22 cellular contexts compared by ENCODE assay signal in genomic region chr22:41568811-41569210, GRCh38. TPM values are rescaled to one million over a fixed set of nuclear protein-coding genes. Genes with fewer than 3 reads are reported as not detected.
DNase-seq lines count a peak whose midpoint lies in the region; ATAC-seq, FAIRE-seq and TF ChIP-seq lines count a peak whose summit lies in the region.
"Had no signal": no experiment of that assay in that cellular context is flagged by ENCODE, and none has a peak within 500 bp of the region (broad histone marks: within the 10 kb centered on the region; RNA-seq: fewer than 3 reads in every experiment).

No MANE protein-coding gene starts in this region.

- DNase-seq in NCI-H1092 treated with DMSO at 0.1 percent for 48 hours (lab: John Stamatoyannopoulos, UW) (peak; percentile 16), NCI-H1092 (lab: John Stamatoyannopoulos, UW) (no peak), NCI-H2227 (lab: John Stamatoyannopoulos, UW; ENCODE audit: unreplicated experiment) (peak; percentile 25), H1 (ENCODE audit: low read depth in 1 of 2, low spot score in 2 of 2) (no peak), retina (peak; percentile 71), AG08396 (ENCODE audit: low spot score) (no peak), MG63 (no peak)
- DNase-seq: activated CD4-positive, alpha-beta T cell treated with anti-CD3 and anti-CD28 coated beads, Interleukin-2, amount 10 ng/mL, durations not matched to agents 7 days and 5 days; activated naive CD8-positive, alpha-beta T cell treated with anti-CD3 and anti-CD28 coated beads for 36 hours; CD8-positive, alpha-beta memory T cell; GF-D8; KG1; NCI-H1694 treated with DMSO at 0.1 percent for 48 hours; NCI-H510A; WERI-Rb-1 had no signal

- no peak overlapping the region for H3K18ac ChIP-seq in H1 (ENCODE audit: extremely low read depth, low read length)

- no peak for FAIRE-seq in H1 (lab: Jason Lieb, UNC)
- FAIRE-seq: endometrium had no signal

- H3K36me3 ChIP-seq in H1 (ENCODE audit: control insufficient read depth in 2 of 4, insufficient read depth in 4 of 4, low read length in 3 of 4) (no peaks in the 10 kb centered on the region), MG63 (no peaks in the 10 kb centered on the region)
- H3K36me3 ChIP-seq: breast epithelium, Peyer's patch, WERI-Rb-1 had no signal

- H3K56ac ChIP-seq in H1 (replicated peaks; ENCODE audit: insufficient read length, low read depth, low read length), result no peak overlapping the region

- no peak overlapping the region for H3K9ac ChIP-seq in H1 (replicated peaks in 1 of 4; ENCODE audit: extremely low read depth in 1 of 4, low read depth in 3 of 4, low read length in 3 of 4)

- ATAC-seq in GM21381 (IDR thresholded peaks at IDR 0.05; ENCODE audit: unreplicated experiment), result no peak

- H2BK12ac ChIP-seq in H1 (ENCODE audit: low read depth, low read length), result no peak overlapping the region

- H4K8ac ChIP-seq in H1 (ENCODE audit: extremely low read depth, insufficient read depth, low read length), result no peak overlapping the region

- no peak overlapping the region for H3K4me2 ChIP-seq in H1 (ENCODE audit: insufficient read depth in 1 of 2, low read depth in 2 of 2, low read length in 2 of 2)

- no peak for TF ChIP-seq EP300 in H1 (IDR thresholded peaks at IDR 0.05; ENCODE audit: borderline replicate concordance in 1 of 2, low read depth in 2 of 2, low read length in 2 of 2)

- no peak for TF ChIP-seq CTCF in H1 (IDR thresholded peaks at IDR 0.05; ENCODE audit: control extremely low read depth in 1 of 3, insufficient read depth in 1 of 3, low read depth in 1 of 3, low read length in 3 of 3)

- no peak overlapping the region for H3K27ac ChIP-seq in H1 (ENCODE audit: low read depth, low read length)
- H3K27ac ChIP-seq: 22Rv1, breast epithelium, Peyer's patch, SK-N-MC, WERI-Rb-1 had no signal

- H4K91ac ChIP-seq in H1 (replicated peaks; ENCODE audit: insufficient read length, low read length), result no peak overlapping the region

- peaks cover 3% of the 10 kb centered on the region; the same call in 1 of the 2 replicates for H3K23me2 ChIP-seq in H1 (ENCODE audit: low read depth, low read length)

- no peaks in the 10 kb centered on the region for H3K9me3 ChIP-seq in H1 (ENCODE audit: insufficient read depth in 2 of 2, low read depth in 1 of 2, low read length in 1 of 2)
- no peaks in the 10 kb centered on the region for H3K9me3 ChIP-seq in MG63
- H3K9me3 ChIP-seq: breast epithelium, Peyer's patch had no signal

- no peak overlapping the region for H2BK20ac ChIP-seq in H1 (ENCODE audit: low read length)

- TF ChIP-seq POLR2A in H1 (IDR thresholded peaks at IDR 0.05; ENCODE audit: control extremely low read depth in 1 of 2, low read depth in 2 of 2, low read length in 2 of 2), result no peak

- H3K79me2 ChIP-seq in H1 (ENCODE audit: control insufficient read depth in 1 of 2, insufficient read depth in 2 of 2, low read length in 2 of 2), result no peaks in the 10 kb centered on the region

- 79% methylated on average over 7 of the region's 7 CpGs; no CpG with 5 or more reads in 1 of the 2 experiments for WGBS in H1 (ENCODE audit: extremely low coverage in 1 of 2, insufficient coverage in 1 of 2, insufficient read length in 1 of 2, insufficient replicate concordance in 2 of 2, low coverage in 1 of 2, low lambda C conversion rate in 2 of 2, missing lambda C conversion rate in 1 of 2), 2 experiments

- H4K5ac ChIP-seq in H1 (ENCODE audit: insufficient read length, low read depth, low read length), result no peak overlapping the region

- H3K4me1 ChIP-seq in H1 (replicated peaks in 1 of 4; ENCODE audit: control insufficient read depth in 3 of 4, insufficient read depth in 4 of 4, low read length in 3 of 4), result no peaks in the 10 kb centered on the region
- H3K4me1 ChIP-seq: breast epithelium, Peyer's patch had no signal

- no peak overlapping the region for H2BK120ac ChIP-seq in H1 (replicated peaks; ENCODE audit: low read depth, low read length)

- H3K27me3 ChIP-seq in H1 (replicated peaks in 1 of 4; ENCODE audit: control insufficient read depth in 3 of 4, extremely low read depth in 1 of 4, insufficient read depth in 3 of 4, low read length in 3 of 4), result 0 out of 7 replicates have a peak, but pooled peaks cover 0 to 3% (median 0%) of the 10 kb centered on the region in 4 experiments
- H3K27me3 ChIP-seq in MG63, result no peaks in the 10 kb centered on the region
- H3K27me3 ChIP-seq: breast epithelium, Peyer's patch had no signal

- H3K23ac ChIP-seq in H1 (ENCODE audit: insufficient read length), result no peak overlapping the region

- no peak for TF ChIP-seq RAD21 in H1 (IDR thresholded peaks at IDR 0.05 in 1 of 2, conservative IDR thresholded peaks at IDR 0.05 in 1 of 2; ENCODE audit: low read depth in 2 of 2, low read length in 2 of 2)

- H2BK5ac ChIP-seq in H1 (ENCODE audit: low read depth, low read length), result no peak overlapping the region

- H3K4me3 ChIP-seq in H1 (ENCODE audit: extremely low read depth in 1 of 4, insufficient read depth in 2 of 4, low read depth in 3 of 4, low read length in 4 of 4) (no peak overlapping the region), MG63 (no peak overlapping the region)
- H3K4me3 ChIP-seq: breast epithelium, Peyer's patch, SK-N-MC had no signal

- CTCF ChIA-PET in H1 (lab: Charles Lee; ENCODE audit: partially characterized antibody), result interaction anchor here (0.6 to 16.1 kb wide), 7 partner anchors 11 to 196 kb away, joined by 3 to 169 read pairs (median 6); no protein-coding TSS in a partner anchor

- POLR2A ChIA-PET in H1 (lab: Charles Lee; ENCODE audit: partially characterized antibody), result interaction anchor here (1.4 kb wide), 1 partner anchor 21 kb away, joined by 5 read pairs; the partner anchor contains the start of gene PMM1

- H3K14ac ChIP-seq in H1 (ENCODE audit: insufficient read length), result no peak overlapping the region

- H2BK15ac ChIP-seq in H1 (ENCODE audit: low read length), result no peak overlapping the region

- H3K4ac ChIP-seq in H1 (replicated peaks; ENCODE audit: insufficient read length, low read depth, low read length), result no peak overlapping the region

- H3K79me1 ChIP-seq in H1 (ENCODE audit: low read depth, low read length), result no peaks in the 10 kb centered on the region

- H4K20me1 ChIP-seq in H1 (replicated peaks in 1 of 2; ENCODE audit: control insufficient read depth in 1 of 2, insufficient read depth in 2 of 2, low read length in 2 of 2), result no peaks in the 10 kb centered on the region

- peak overlapping the region; percentile 39; the same call in 1 of the 2 replicates for H2AK5ac ChIP-seq in H1 (ENCODE audit: low read depth, low read length)

- no peak overlapping the region for H2AFZ ChIP-seq in H1 (ENCODE audit: low read length)

RNA-seq across cellular contexts. Expression of gene CSDC2, which starts 8.0 kb away (rescaled TPM):
- 2.3 and 2.6 TPM in 2 replicates for total RNA-seq in H1 (2021; fragmentation: NEBNext Ultra II Directional; extraction: Animal tissue kit (Norgen Biotek cat#: 25700))
- 2.0 and 3.2 TPM in 2 replicates for polyA plus RNA-seq in H1 (2011; rRNA removed)
- 2.0 TPM for polyA plus RNA-seq in H1 (2011; cell fraction: cytosol; rRNA removed)
- polyA plus RNA-seq in H1 (2011; cell fraction: nucleus; rRNA removed), result 7.0 TPM
- 0.91 to 2.2 TPM (median 2.0 TPM) in 4 replicates for polyA plus RNA-seq in H1 (2012, experiment 1 of 2)
- polyA plus RNA-seq in H1 (2012, experiment 2 of 2), result 1.6 TPM
- 2.2 TPM for polyA plus RNA-seq in H1 (2013, experiment 1 of 2)
- 1.9 TPM for polyA plus RNA-seq in H1 (2013, experiment 2 of 2)
- polyA minus RNA-seq in H1 (2011; rRNA and poly(A)+ RNA removed), result 0.56 and 0.88 TPM in 2 replicates
- 0.66 TPM for polyA minus RNA-seq in H1 (2011; cell fraction: cytosol; rRNA and poly(A)+ RNA removed)
- 1.4 TPM for polyA minus RNA-seq in H1 (2011; cell fraction: nucleus; rRNA and poly(A)+ RNA removed)
- total RNA-seq in MG63 (2014; rRNA removed; shearing (Covaris generic); ENCODE audit: low replicate concordance), result not detected in 2 replicates
- total RNA-seq: activated CD4-positive, alpha-beta T cell treated with anti-CD3 and anti-CD28 coated beads, Interleukin-2, amount 10 ng/mL, durations not matched to agents 7 days and 5 days; activated naive CD8-positive, alpha-beta T cell treated with anti-CD3 and anti-CD28 coated beads for 36 hours; activated T-helper 2 cell treated with anti-CD3 and anti-CD28 coated beads, Interferon-gamma antibody, Interleukin-2, Interleukin-4, amounts not matched to agents 10 μg/mL and 5 μg/mL and 100 μg/mL, durations not matched to agents 14 hours and 24 hours and 36 hours; CD8-positive, alpha-beta memory T cell had no signal
- polyA plus RNA-seq: CD8-positive, alpha-beta memory T cell had no signal

RNA-seq across cellular contexts. Expression of gene PMM1, which starts 20.8 kb away (rescaled TPM):
- total RNA-seq in H1 (2021; fragmentation: NEBNext Ultra II Directional; extraction: Animal tissue kit (Norgen Biotek cat#: 25700)), result 10.8 and 11.3 TPM in 2 replicates
- 20.0 and 27.3 TPM in 2 replicates for polyA plus RNA-seq in H1 (2011; rRNA removed)
- 26.5 TPM for polyA plus RNA-seq in H1 (2011; cell fraction: cytosol; rRNA removed)
- polyA plus RNA-seq in H1 (2011; cell fraction: nucleus; rRNA removed), result 26.4 TPM
- polyA plus RNA-seq in H1 (2012, experiment 1 of 2), result 13.1 to 20.0 TPM (median 18.0 TPM) in 4 replicates
- polyA plus RNA-seq in H1 (2012, experiment 2 of 2), result 19.2 TPM
- 9.3 TPM for polyA plus RNA-seq in H1 (2013, experiment 1 of 2)
- 8.9 TPM for polyA plus RNA-seq in H1 (2013, experiment 2 of 2)
- polyA minus RNA-seq in H1 (2011; rRNA and poly(A)+ RNA removed), result 6.1 and 10.0 TPM in 2 replicates
- polyA minus RNA-seq in H1 (2011; cell fraction: cytosol; rRNA and poly(A)+ RNA removed), result 7.9 TPM
- 7.9 TPM for polyA minus RNA-seq in H1 (2011; cell fraction: nucleus; rRNA and poly(A)+ RNA removed)
- total RNA-seq in MG63 (2014; rRNA removed; shearing (Covaris generic); ENCODE audit: low replicate concordance), result 36.1 and 37.4 TPM in 2 replicates

RNA-seq across cellular contexts. Expression of gene POLR3H, which starts 24.5 kb away (rescaled TPM):
- 34.5 and 39.2 TPM in 2 replicates for total RNA-seq in H1 (2021; fragmentation: NEBNext Ultra II Directional; extraction: Animal tissue kit (Norgen Biotek cat#: 25700))
- 29.7 and 34.0 TPM in 2 replicates for polyA plus RNA-seq in H1 (2011; rRNA removed)
- 31.1 TPM for polyA plus RNA-seq in H1 (2011; cell fraction: cytosol; rRNA removed)
- polyA plus RNA-seq in H1 (2011; cell fraction: nucleus; rRNA removed), result 26.9 TPM
- 25.7 to 32.5 TPM (median 29.8 TPM) in 4 replicates for polyA plus RNA-seq in H1 (2012, experiment 1 of 2)
- polyA plus RNA-seq in H1 (2012, experiment 2 of 2), result 20.3 TPM
- 15.7 TPM for polyA plus RNA-seq in H1 (2013, experiment 1 of 2)
- polyA plus RNA-seq in H1 (2013, experiment 2 of 2), result 16.1 TPM
- polyA minus RNA-seq in H1 (2011; rRNA and poly(A)+ RNA removed), result 36.6 and 42.9 TPM in 2 replicates
- 14.5 TPM for polyA minus RNA-seq in H1 (2011; cell fraction: cytosol; rRNA and poly(A)+ RNA removed)
- 24.5 TPM for polyA minus RNA-seq in H1 (2011; cell fraction: nucleus; rRNA and poly(A)+ RNA removed)
- total RNA-seq in MG63 (2014; rRNA removed; shearing (Covaris generic); ENCODE audit: low replicate concordance), result 47.2 and 53.1 TPM in 2 replicates

RNA-seq across cellular contexts. Expression of gene DESI1, which starts 52.0 kb away (rescaled TPM):
- 33.7 and 34.3 TPM in 2 replicates for total RNA-seq in H1 (2021; fragmentation: NEBNext Ultra II Directional; extraction: Animal tissue kit (Norgen Biotek cat#: 25700))
- polyA plus RNA-seq in H1 (2011; rRNA removed), result 27.6 and 31.2 TPM in 2 replicates
- polyA plus RNA-seq in H1 (2011; cell fraction: cytosol; rRNA removed), result 26.4 TPM
- 46.5 TPM for polyA plus RNA-seq in H1 (2011; cell fraction: nucleus; rRNA removed)
- 23.6 to 27.4 TPM (median 25.6 TPM) in 4 replicates for polyA plus RNA-seq in H1 (2012, experiment 1 of 2)
- polyA plus RNA-seq in H1 (2012, experiment 2 of 2), result 32.8 TPM
- polyA plus RNA-seq in H1 (2013, experiment 1 of 2), result 26.8 TPM
- 26.7 TPM for polyA plus RNA-seq in H1 (2013, experiment 2 of 2)
- 46.3 and 52.8 TPM in 2 replicates for polyA minus RNA-seq in H1 (2011; rRNA and poly(A)+ RNA removed)
- 19.9 TPM for polyA minus RNA-seq in H1 (2011; cell fraction: cytosol; rRNA and poly(A)+ RNA removed)
- polyA minus RNA-seq in H1 (2011; cell fraction: nucleus; rRNA and poly(A)+ RNA removed), result 27.0 TPM
- total RNA-seq in MG63 (2014; rRNA removed; shearing (Covaris generic); ENCODE audit: low replicate concordance), result 14.4 and 27.6 TPM in 2 replicates

RNA-seq across cellular contexts. Expression of gene XRCC6, which starts 52.3 kb away (rescaled TPM):
- 488 and 490 TPM in 2 replicates for total RNA-seq in H1 (2021; fragmentation: NEBNext Ultra II Directional; extraction: Animal tissue kit (Norgen Biotek cat#: 25700))
- polyA plus RNA-seq in H1 (2011; rRNA removed), result 150 and 157 TPM in 2 replicates
- 241 TPM for polyA plus RNA-seq in H1 (2011; cell fraction: cytosol; rRNA removed)
- 150 TPM for polyA plus RNA-seq in H1 (2011; cell fraction: nucleus; rRNA removed)
- 499 to 810 TPM (median 507 TPM) in 4 replicates for polyA plus RNA-seq in H1 (2012, experiment 1 of 2)
- polyA plus RNA-seq in H1 (2012, experiment 2 of 2), result 178 TPM
- polyA plus RNA-seq in H1 (2013, experiment 1 of 2), result 330 TPM
- polyA plus RNA-seq in H1 (2013, experiment 2 of 2), result 315 TPM
- polyA minus RNA-seq in H1 (2011; rRNA and poly(A)+ RNA removed), result 161 and 200 TPM in 2 replicates
- polyA minus RNA-seq in H1 (2011; cell fraction: cytosol; rRNA and poly(A)+ RNA removed), result 117 TPM
- polyA minus RNA-seq in H1 (2011; cell fraction: nucleus; rRNA and poly(A)+ RNA removed), result 55.9 TPM
- total RNA-seq in MG63 (2014; rRNA removed; shearing (Covaris generic); ENCODE audit: low replicate concordance), result 560 and 634 TPM in 2 replicates

Comparison
In these comparisons a context has a peak if more than half of its experiments do, and no peak if none do; other contexts are left out.
1. DNase-seq: peak in NCI-H1092 treated with DMSO at 0.1 percent for 48 hours (single experiment), NCI-H2227 (single experiment) and retina (single experiment); none in NCI-H1092 (single experiment), H1 (0 of 2), AG08396 (single experiment) and MG63 (single experiment).